ENCODE assay signal across 9 cellular contexts in the genomic region with DNA sequence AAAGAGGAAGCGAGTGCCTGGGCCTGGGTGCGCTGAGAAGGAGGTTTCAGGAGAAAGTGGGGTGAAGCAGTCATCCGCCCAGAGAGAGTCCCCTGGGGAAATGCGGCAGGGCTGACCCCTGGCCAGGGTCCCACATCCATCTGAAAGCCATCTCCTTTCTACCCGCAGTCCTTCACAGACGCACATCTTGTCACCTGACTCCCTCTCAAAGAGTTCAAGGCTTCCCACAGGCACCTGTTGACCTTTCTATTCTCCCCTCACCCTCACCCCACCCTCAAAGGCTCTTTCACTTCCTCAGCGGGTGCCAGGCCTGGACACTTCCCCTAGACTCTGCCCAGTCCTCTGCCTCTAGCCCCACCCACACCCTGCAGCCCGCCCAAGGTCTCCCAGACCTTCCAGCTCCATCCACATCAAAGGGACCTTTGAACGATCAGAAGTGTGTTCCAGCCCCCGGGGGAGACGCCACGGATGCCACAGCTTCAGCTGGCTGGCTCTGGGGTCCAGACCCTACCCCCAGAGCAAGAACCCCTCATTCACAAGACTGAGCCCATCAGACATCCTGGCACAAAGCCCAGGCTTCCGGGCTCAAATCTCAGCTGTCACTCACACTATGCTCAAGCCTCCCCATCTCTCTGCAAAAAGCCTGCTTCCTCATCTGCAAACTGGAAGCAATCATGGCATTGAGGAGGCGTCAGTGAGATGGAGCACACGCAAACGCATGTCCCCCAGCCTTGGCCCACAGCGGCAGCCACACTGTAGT. TPM values are rescaled to one million over a fixed set of nuclear protein-coding genes. Genes with fewer than 3 reads are reported as not detected.
DNase-seq lines count a peak whose midpoint lies in the region; ATAC-seq and TF ChIP-seq lines count a peak whose summit lies in the region.
"Had no signal": no experiment of that assay in that cellular context is flagged by ENCODE, and none has a peak within 500 bp of the region (broad histone marks: within the 10 kb centered on the region; RNA-seq: fewer than 3 reads in every experiment).

No MANE protein-coding gene starts in this region.

- peak overlapping the region; percentile 67 to 93 (median 84) for H3K4me3 Mint-ChIP-seq in naive thymus-derived CD8-positive, alpha-beta T cell
- H3K4me3 Mint-ChIP-seq in neural progenitor cell, result no peak overlapping the region

- peaks cover 0 to 2% (median 0%) of the 10 kb centered on the region in 3 donors for H3K36me3 Mint-ChIP-seq in naive thymus-derived CD8-positive, alpha-beta T cell
- peaks cover 5% of the 10 kb centered on the region for H3K36me3 Mint-ChIP-seq in neural progenitor cell

- DNase-seq in BJ (ENCODE audit: low read depth) (no peak), SJSA1 (ENCODE audit: low read depth in 1 of 2, low spot score in 2 of 2) (no peak), coronary artery (ENCODE audit: low spot score) (peak; percentile 75), neural progenitor cell (ENCODE audit: low spot score) (no peak), NCI-H345 (lab: John Stamatoyannopoulos, UW) (no peak)
- peak in 9 of 10 donors; percentile 33 to 76 (median 58) for DNase-seq in naive thymus-derived CD8-positive, alpha-beta T cell

- TF ChIP-seq CTCF in BJ (IDR thresholded peaks at IDR 0.05; ENCODE audit: insufficient read depth, low read depth, low read length) (no peak), coronary artery (IDR thresholded peaks at IDR 0.05) (no peak), neural progenitor cell (IDR thresholded peaks at IDR 0.05) (no peak)

- H3K27ac Mint-ChIP-seq in naive thymus-derived CD8-positive, alpha-beta T cell, result peak overlapping the region; percentile 53 to 93 (median 88)
- H3K27ac Mint-ChIP-seq in neural progenitor cell, result no peak overlapping the region

- no peak overlapping the region for H3K4me2 ChIP-seq in neural progenitor cell

- no peaks in the 10 kb centered on the region for H3K27me3 ChIP-seq in BJ (ENCODE audit: control insufficient read depth, insufficient read depth, low read length)
- H3K27me3 ChIP-seq in SJSA1 (replicated peaks), result no peaks in the 10 kb centered on the region
- peaks cover 11% of the 10 kb centered on the region for H3K27me3 ChIP-seq in neural progenitor cell

- H3K27ac ChIP-seq in SJSA1 (no peak overlapping the region), coronary artery (peak overlapping the region; percentile 83 to 93), neural progenitor cell (no peak overlapping the region)

- peak overlapping the region; percentile 86; the same call in 1 of the 2 replicates for H3K4me3 ChIP-seq in BJ (ENCODE audit: low read depth, low read length)
- peak overlapping the region; percentile 78; the same call in 1 of the 2 replicates for H3K4me3 ChIP-seq in SJSA1
- peak overlapping the region; percentile 89 for H3K4me3 ChIP-seq in coronary artery
- H3K4me3 ChIP-seq in neural progenitor cell, result no peak overlapping the region

- H3K9ac ChIP-seq in neural progenitor cell, result no peak overlapping the region

- peaks cover 6% of the 10 kb centered on the region for H4K20me1 ChIP-seq in neural progenitor cell (ENCODE audit: low read depth)

- ATAC-seq in GM19025 (IDR thresholded peaks at IDR 0.05; ENCODE audit: low read depth, unreplicated experiment) (peak; percentile 54), HG03064 (IDR thresholded peaks at IDR 0.05; ENCODE audit: low read depth, unreplicated experiment) (peak; percentile 50)
- peak; percentile 63 to 66 for ATAC-seq in naive thymus-derived CD8-positive, alpha-beta T cell

- POLR2A ChIA-PET in BJ (lab: Charles Lee), result no interaction called here
- POLR2A ChIA-PET in naive thymus-derived CD8-positive, alpha-beta T cell (lab: Charles Lee), result interaction anchor here (0.5 to 2.7 kb wide), 4 partner anchors 9 to 502 kb away, joined by 3 to 20 read pairs (median 4); a partner anchor contains a TSS

- H3F3A ChIP-seq in neural progenitor cell (ENCODE audit: low read depth), result no peaks in the 10 kb centered on the region

- H3K36me3 ChIP-seq in BJ (ENCODE audit: control insufficient read depth, insufficient read depth, low read length) (peaks cover 22% of the 10 kb centered on the region), SJSA1 (peaks cover 72% of the 10 kb centered on the region), neural progenitor cell (no peaks in the 10 kb centered on the region)

- CTCF ChIA-PET in BJ (lab: Yijun Ruan, JAX), result no interaction called here

- H3K9me3 ChIP-seq in SJSA1 (replicated peaks), result no peaks in the 10 kb centered on the region
- no peaks in the 10 kb centered on the region for H3K9me3 ChIP-seq in neural progenitor cell (ENCODE audit: low read depth)

- H3K79me2 ChIP-seq in neural progenitor cell (ENCODE audit: low read depth), result no peaks in the 10 kb centered on the region

- H3K4me1 ChIP-seq in SJSA1 (replicated peaks), result peaks cover 27% of the 10 kb centered on the region
- H3K4me1 ChIP-seq in neural progenitor cell, result peaks cover 3% of the 10 kb centered on the region

- H2AFZ ChIP-seq in neural progenitor cell (replicated peaks), result no peak overlapping the region

- peaks cover 35 to 45% (median 39%) of the 10 kb centered on the region in 4 donors for H3K4me1 Mint-ChIP-seq in naive thymus-derived CD8-positive, alpha-beta T cell
- peaks cover 21% of the 10 kb centered on the region for H3K4me1 Mint-ChIP-seq in neural progenitor cell

- H3K9me3 Mint-ChIP-seq in naive thymus-derived CD8-positive, alpha-beta T cell, result no peaks in the 10 kb centered on the region
- H3K9me3 Mint-ChIP-seq in neural progenitor cell, result no peaks in the 10 kb centered on the region

- H3K27me3 Mint-ChIP-seq in naive thymus-derived CD8-positive, alpha-beta T cell, result no peaks in the 10 kb centered on the region
- peaks cover 9% of the 10 kb centered on the region for H3K27me3 Mint-ChIP-seq in neural progenitor cell (ENCODE audit: insufficient read depth, low read depth)

RNA-seq across cellular contexts. Expression of a gene that starts 2.1 kb away (rescaled TPM):
- 231 and 288 TPM in 2 replicates for polyA plus RNA-seq in BJ (2011; rRNA removed)
- 101 and 132 TPM in 2 replicates for polyA minus RNA-seq in BJ (2011; rRNA and poly(A)+ RNA removed)
- total RNA-seq in SJSA1 (2014; rRNA removed; shearing (Covaris generic)), result 140 and 168 TPM in 2 replicates
- 10 to 100 TPM; 15.8 to 19.1 TPM for total RNA-seq in naive thymus-derived CD8-positive, alpha-beta T cell
- polyA plus RNA-seq in naive thymus-derived CD8-positive, alpha-beta T cell, result 1 to 10 TPM in 2 of 3 donors, under 1 TPM in 1; 0.60 to 2.9 (median 1.0) TPM
- 34.2 and 52.5 TPM in 2 replicates for total RNA-seq in neural progenitor cell (ENCODE audit: low replicate concordance)

RNA-seq across cellular contexts. Expression of a gene that starts 14.3 kb away (rescaled TPM):
- polyA plus RNA-seq in BJ (2011; rRNA removed), result 0.01 TPM in 1 of 2 replicates, not detected in the other
- polyA minus RNA-seq in BJ (2011; rRNA and poly(A)+ RNA removed), result not detected in 2 replicates
- 0.05 TPM in 1 of 2 replicates, not detected in the other for total RNA-seq in SJSA1 (2014; rRNA removed; shearing (Covaris generic))
- not detected for total RNA-seq in naive thymus-derived CD8-positive, alpha-beta T cell
- under 1 TPM in 1 of 3 donors, not detected in 2; 0.05 TPM for polyA plus RNA-seq in naive thymus-derived CD8-positive, alpha-beta T cell
- total RNA-seq in neural progenitor cell (ENCODE audit: low replicate concordance), result not detected in 2 replicates
- total RNA-seq: HT1080 had no signal

RNA-seq across cellular contexts. Expression of a gene that starts 23.9 kb away (rescaled TPM):
- 63.6 and 79.6 TPM in 2 replicates for polyA plus RNA-seq in BJ (2011; rRNA removed)
- 42.0 and 52.1 TPM in 2 replicates for polyA minus RNA-seq in BJ (2011; rRNA and poly(A)+ RNA removed)
- total RNA-seq in SJSA1 (2014; rRNA removed; shearing (Covaris generic)), result 43.9 and 50.0 TPM in 2 replicates
- 100 to 1,000 TPM in 1 of 2 experiments, 10 to 100 TPM in 1; 92.4 to 101 TPM for total RNA-seq in naive thymus-derived CD8-positive, alpha-beta T cell
- polyA plus RNA-seq in naive thymus-derived CD8-positive, alpha-beta T cell, result 10 to 100 TPM; 63.6 to 76.5 (median 74.0) TPM
- total RNA-seq in neural progenitor cell (ENCODE audit: low replicate concordance), result 58.9 and 59.2 TPM in 2 replicates

RNA-seq across cellular contexts. Expression of a gene that starts 27.2 kb away (rescaled TPM):
- polyA plus RNA-seq in BJ (2011; rRNA removed), result 54.5 and 75.1 TPM in 2 replicates
- 6.8 and 9.9 TPM in 2 replicates for polyA minus RNA-seq in BJ (2011; rRNA and poly(A)+ RNA removed)
- 47.4 and 48.4 TPM in 2 replicates for total RNA-seq in SJSA1 (2014; rRNA removed; shearing (Covaris generic))
- 10 to 100 TPM; 78.2 to 80.3 TPM for total RNA-seq in naive thymus-derived CD8-positive, alpha-beta T cell
- 100 to 1,000 TPM in 1 of 3 donors, 10 to 100 TPM in 2; 66.9 to 118 (median 91.4) TPM for polyA plus RNA-seq in naive thymus-derived CD8-positive, alpha-beta T cell
- total RNA-seq in neural progenitor cell (ENCODE audit: low replicate concordance), result 24.3 and 29.7 TPM in 2 replicates

RNA-seq across cellular contexts. Expression of a gene that starts 37.6 kb away (rescaled TPM):
- 76.0 and 85.4 TPM in 2 replicates for polyA plus RNA-seq in BJ (2011; rRNA removed)
- polyA minus RNA-seq in BJ (2011; rRNA and poly(A)+ RNA removed), result 44.5 and 99.0 TPM in 2 replicates
- 102 and 127 TPM in 2 replicates for total RNA-seq in SJSA1 (2014; rRNA removed; shearing (Covaris generic))
- total RNA-seq in naive thymus-derived CD8-positive, alpha-beta T cell, result 10 to 100 TPM; 37.9 to 45.4 TPM
- 10 to 100 TPM; 26.8 to 27.9 (median 26.9) TPM for polyA plus RNA-seq in naive thymus-derived CD8-positive, alpha-beta T cell
- 41.3 and 78.8 TPM in 2 replicates for total RNA-seq in neural progenitor cell (ENCODE audit: low replicate concordance)

Comparison
In these comparisons a context has a peak if more than half of its experiments do, and no peak if none do; other contexts are left out.
1. DNase-seq: peak in coronary artery (single experiment) and naive thymus-derived CD8-positive, alpha-beta T cell (9 of 10); none in BJ (single experiment), SJSA1 (0 of 2), neural progenitor cell (single experiment) and NCI-H345 (single experiment).
2. H3K27ac ChIP-seq: peak in coronary artery (2 of 2); none in SJSA1 (single experiment) and neural progenitor cell (single experiment).
3. Peak in every context shown above with its lines, with median percentiles within 50 percentile points of each other: ATAC-seq.